ENCODE assay signal across 21 cellular contexts in the genomic region with DNA sequence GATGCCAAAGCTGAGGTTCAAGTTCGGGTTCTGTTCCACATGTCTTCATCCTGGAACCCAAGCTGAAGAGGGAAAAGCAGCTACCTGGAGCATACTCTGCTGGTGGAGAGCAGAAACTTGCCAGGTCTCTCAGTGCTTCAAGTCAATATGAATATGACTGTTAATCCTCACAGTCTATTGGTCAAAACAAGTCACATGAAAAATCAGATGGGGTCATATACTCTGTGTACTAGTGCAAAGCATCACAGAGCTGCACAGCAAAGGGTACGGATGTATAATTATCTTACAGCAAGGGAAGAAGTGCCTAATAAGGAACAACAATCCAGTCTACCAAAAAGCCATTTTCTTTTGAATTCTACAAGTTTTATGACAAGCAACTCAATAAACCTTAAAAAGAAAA. TPM values are rescaled to one million over a fixed set of nuclear protein-coding genes. Genes with fewer than 3 reads are reported as not detected.
DNase-seq lines count a peak whose midpoint lies in the region; ATAC-seq, FAIRE-seq and TF ChIP-seq lines count a peak whose summit lies in the region.
"Had no signal": no experiment of that assay in that cellular context is flagged by ENCODE, and none has a peak within 500 bp of the region (broad histone marks: within the 10 kb centered on the region; RNA-seq: fewer than 3 reads in every experiment).

No MANE protein-coding gene starts in this region.

- CTCF ChIA-PET in CD8-positive, alpha-beta memory T cell (lab: Charles Lee) = interaction anchor here (2.3 kb wide), 1 partner anchor 10 kb away, joined by 10 read pairs; no protein-coding TSS in a partner anchor

- ATAC-seq in HG03342 (IDR thresholded peaks at IDR 0.05; ENCODE audit: unreplicated experiment) = peak; percentile 17
- ATAC-seq in HG03439 (IDR thresholded peaks at IDR 0.05; ENCODE audit: unreplicated experiment) = no peak

- no peak overlapping the region for H3K4me3 ChIP-seq in CD8-positive, alpha-beta memory T cell (ENCODE audit: low read length)
- H3K4me3 ChIP-seq in astrocyte (ENCODE audit: insufficient read depth, low read depth, low read length) = no peak overlapping the region
- no peak overlapping the region for H3K4me3 ChIP-seq in neutrophil (ENCODE audit: low read depth in 1 of 2, low read length in 1 of 2)
- H3K4me3 ChIP-seq: heart left ventricle, left ventricle myocardium inferior, right atrium auricular region, thoracic aorta had no signal

- H3K9me3 Mint-ChIP-seq in CD8-positive, alpha-beta memory T cell = no peaks in the 10 kb centered on the region
- no peaks in the 10 kb centered on the region for H3K9me3 Mint-ChIP-seq in astrocyte (ENCODE audit: unreplicated experiment)
- H3K9me3 Mint-ChIP-seq: activated naive CD4-positive, alpha-beta T cell treated with anti-CD3 and anti-CD28 coated beads for 36 hours had no signal

- no peak overlapping the region for H3K4me3 Mint-ChIP-seq in CD8-positive, alpha-beta memory T cell
- H3K4me3 Mint-ChIP-seq in astrocyte (ENCODE audit: unreplicated experiment) = no peak overlapping the region
- H3K4me3 Mint-ChIP-seq: activated naive CD4-positive, alpha-beta T cell treated with anti-CD3 and anti-CD28 coated beads for 36 hours had no signal

- no peak for TF ChIP-seq CTCF in astrocyte (IDR thresholded peaks at IDR 0.05; ENCODE audit: insufficient read depth, low read depth, low read length)
- TF ChIP-seq CTCF in neutrophil (IDR thresholded peaks at IDR 0.05) = no peak

- H3K9me3 ChIP-seq in CD8-positive, alpha-beta memory T cell (ENCODE audit: low read length) = no peaks in the 10 kb centered on the region
- H3K9me3 ChIP-seq in astrocyte (ENCODE audit: insufficient read depth, low read depth, low read length) (no peaks in the 10 kb centered on the region), neutrophil (no peaks in the 10 kb centered on the region)
- H3K9me3 ChIP-seq: heart left ventricle, left ventricle myocardium inferior, right atrium auricular region, thoracic aorta had no signal

- H3K79me2 ChIP-seq in astrocyte (ENCODE audit: insufficient read depth, low read length) = peaks cover 17% of the 10 kb centered on the region

- no peak overlapping the region for H3K9ac ChIP-seq in astrocyte (ENCODE audit: low read length)

- H3K27ac ChIP-seq in CD8-positive, alpha-beta memory T cell (ENCODE audit: low read depth, low read length) = no peak overlapping the region
- H3K27ac ChIP-seq in astrocyte (ENCODE audit: low read depth, low read length) (no peak overlapping the region), neutrophil (peak overlapping the region; percentile 74)

- peak overlapping the region in 7 of 8 donors; percentile 7 to 77 (median 58) for H3K27ac Mint-ChIP-seq in CD8-positive, alpha-beta memory T cell
- H3K27ac Mint-ChIP-seq in astrocyte (ENCODE audit: unreplicated experiment) = no peak overlapping the region
- H3K27ac Mint-ChIP-seq: activated naive CD4-positive, alpha-beta T cell treated with anti-CD3 and anti-CD28 coated beads for 36 hours had no signal

- no peaks in the 10 kb centered on the region for H3K27me3 ChIP-seq in CD8-positive, alpha-beta memory T cell (ENCODE audit: insufficient read depth, low read length, poor library complexity, severe bottlenecking)
- H3K27me3 ChIP-seq in astrocyte (ENCODE audit: insufficient read depth, low read length) (no peaks in the 10 kb centered on the region), neutrophil (no peaks in the 10 kb centered on the region)
- H3K27me3 ChIP-seq: heart left ventricle, right atrium auricular region had no signal

- POLR2A ChIA-PET in CD8-positive, alpha-beta memory T cell (lab: Charles Lee) = no interaction called here

- no peaks in the 10 kb centered on the region for H3K36me3 ChIP-seq in CD8-positive, alpha-beta memory T cell (ENCODE audit: insufficient read depth, low read length)
- H3K36me3 ChIP-seq in astrocyte (ENCODE audit: insufficient read depth, low read length) (no peaks in the 10 kb centered on the region), neutrophil (peaks cover 1% of the 10 kb centered on the region)
- H3K36me3 ChIP-seq: right atrium auricular region, thoracic aorta had no signal

- peaks cover 56 to 88% (median 68%) of the 10 kb centered on the region in 3 donors for H3K4me1 Mint-ChIP-seq in CD8-positive, alpha-beta memory T cell
- H3K4me1 Mint-ChIP-seq in astrocyte (ENCODE audit: low read depth, unreplicated experiment) = peaks cover 24% of the 10 kb centered on the region

- peaks cover 0 to 37% (median 13%) of the 10 kb centered on the region in 3 donors for H3K36me3 Mint-ChIP-seq in CD8-positive, alpha-beta memory T cell
- peaks cover 3% of the 10 kb centered on the region for H3K36me3 Mint-ChIP-seq in astrocyte (ENCODE audit: low read depth, unreplicated experiment)

- FAIRE-seq in astrocyte (lab: Jason Lieb, UNC) (peak; percentile 41), GM19239 (lab: Jason Lieb, UNC) (no peak)
- FAIRE-seq: colon had no signal

- no peaks in the 10 kb centered on the region for H3K27me3 Mint-ChIP-seq in CD8-positive, alpha-beta memory T cell
- no peaks in the 10 kb centered on the region for H3K27me3 Mint-ChIP-seq in astrocyte (ENCODE audit: low read depth, unreplicated experiment)

- DNase-seq in CD8-positive, alpha-beta memory T cell = no peak
- DNase-seq in astrocyte (ENCODE audit: low read depth) (no peak), NCI-H1694 treated with DMSO at 0.1 percent for 48 hours (lab: John Stamatoyannopoulos, UW) (no peak), GM19239 (ENCODE audit: insufficient read length, low spot score) (no peak)
- DNase-seq in stimulated activated naive CD4-positive, alpha-beta T cell (lab: John Stamatoyannopoulos, UW) = no peak
- DNase-seq: activated CD4-positive, alpha-beta T cell treated with anti-CD3 and anti-CD28 coated beads, Interleukin-2, amount 50 U/mL, for 1 hour; activated naive CD4-positive, alpha-beta T cell treated with anti-CD3 and anti-CD28 coated beads for 36 hours; heart left ventricle; left ventricle myocardium inferior; NCI-H1048; NCI-H2081 treated with DMSO at 0.1 percent for 48 hours; NCI-H524 treated with DMSO at 0.1 percent for 48 hours; nucleus accumbens; Right ventricle myocardium superior; T-helper 1 cell had no signal

- H4K20me1 ChIP-seq in astrocyte (ENCODE audit: insufficient read depth, low read length) = peaks cover 3% of the 10 kb centered on the region

- no peak overlapping the region for H3K4me2 ChIP-seq in astrocyte (ENCODE audit: low read length)

- H3K4me1 ChIP-seq in CD8-positive, alpha-beta memory T cell (ENCODE audit: insufficient read depth, low read length) = peaks cover 6% of the 10 kb centered on the region
- H3K4me1 ChIP-seq in astrocyte (ENCODE audit: insufficient read depth, low read length) (peaks cover 14% of the 10 kb centered on the region), neutrophil (ENCODE audit: control insufficient read depth in 1 of 2, insufficient read depth in 1 of 2, low read depth in 1 of 2, low read length in 1 of 2) (peaks cover 22 to 53% of the 10 kb centered on the region in 2 experiments)
- H3K4me1 ChIP-seq: right atrium auricular region had no signal

- no peak overlapping the region for H2AFZ ChIP-seq in astrocyte (ENCODE audit: low read depth, low read length)

RNA-seq across cellular contexts. Expression of a gene that starts 11.6 kb away (rescaled TPM):
- total RNA-seq in CD8-positive, alpha-beta memory T cell = 10 to 100 TPM; 54.7 to 62.5 TPM
- 38.3 TPM for polyA plus RNA-seq in CD8-positive, alpha-beta memory T cell
- total RNA-seq in astrocyte = 25.4 and 26.0 TPM in 2 replicates

RNA-seq across cellular contexts. Expression of a gene that starts 53.0 kb away (rescaled TPM):
- under 1 TPM; 0.09 TPM for total RNA-seq in CD8-positive, alpha-beta memory T cell
- polyA plus RNA-seq in CD8-positive, alpha-beta memory T cell = 0.20 TPM
- total RNA-seq in astrocyte = 1.0 and 2.4 TPM in 2 replicates
- total RNA-seq: activated naive CD4-positive, alpha-beta T cell treated with anti-CD3 and anti-CD28 coated beads for 36 hours had no signal
